ENCODE assay signal across 9 cellular contexts in the genomic region with DNA sequence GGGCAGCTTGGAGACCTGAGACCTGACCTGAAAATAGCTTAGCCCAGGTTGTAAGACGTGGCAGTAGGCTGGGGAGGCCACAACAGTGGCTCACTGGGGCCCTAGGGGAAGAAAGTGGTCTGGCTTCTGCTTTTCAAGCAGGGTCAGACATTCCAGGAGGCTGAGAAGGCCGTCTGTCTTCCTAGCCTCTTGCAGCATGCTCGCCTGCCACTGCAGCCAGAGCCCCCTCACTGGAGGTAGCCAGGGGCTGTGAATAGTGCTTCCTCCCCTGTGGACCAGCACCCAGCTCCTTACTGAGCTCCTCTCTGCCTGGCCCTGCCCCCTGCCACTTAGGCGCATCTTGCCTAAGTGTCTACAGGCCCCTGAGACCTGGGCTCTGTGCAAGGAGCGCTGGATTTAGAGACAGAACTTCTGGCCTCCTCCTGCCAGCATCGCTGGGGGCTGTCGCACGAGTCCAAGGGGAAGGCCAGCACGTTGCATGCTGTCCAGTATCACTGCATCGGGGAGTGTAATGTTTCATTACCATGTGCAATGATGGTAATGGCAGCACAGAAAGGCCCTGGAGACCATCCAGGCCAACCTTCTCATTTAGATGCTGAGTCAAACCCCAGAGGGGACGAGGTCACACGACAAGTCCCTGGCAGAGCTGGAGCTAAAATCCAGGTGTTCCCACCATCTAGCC. TPM values are rescaled to one million over a fixed set of nuclear protein-coding genes. Genes with fewer than 3 reads are reported as not detected.
DNase-seq lines count a peak whose midpoint lies in the region; TF ChIP-seq lines count a peak whose summit lies in the region.
"Had no signal": no experiment of that assay in that cellular context is flagged by ENCODE, and none has a peak within 500 bp of the region (broad histone marks: within the 10 kb centered on the region; RNA-seq: fewer than 3 reads in every experiment).

No MANE protein-coding gene starts in this region.

- no peak for TF ChIP-seq POLR2A in Peyer's patch (IDR thresholded peaks at IDR 0.05)

- H3K27me3 ChIP-seq in Peyer's patch, result no peaks in the 10 kb centered on the region

- H3K4me1 ChIP-seq in Peyer's patch, result peaks cover 12 to 99% (median 38%) of the 10 kb centered on the region in 4 donors

- in situ Hi-C loops in GM13977 (cut with MboI; ENCODE audit: low pct_unique_long_range_greater_than_20kb, low sequenced_read_pairs, unreplicated experiment), result no loop called here

- TF ChIP-seq CTCF in Peyer's patch (IDR thresholded peaks at IDR 0.05) (no peak), fibroblast of mammary gland (conservative IDR thresholded peaks at IDR 0.05; ENCODE audit: control insufficient read depth, insufficient read depth, low read depth, low read length) (no peak), GM13977 (IDR thresholded peaks at IDR 0.05; ENCODE audit: extremely low read depth, insufficient read depth, missing control alignments) (no peak)

- H3K36me3 ChIP-seq in Peyer's patch, result no peaks in the 10 kb centered on the region

- DNase-seq in EH (ENCODE audit: low read depth), result peak; percentile 94
- no peak for DNase-seq in Peyer's patch
- DNase-seq in fibroblast of mammary gland (ENCODE audit: low read depth), result peak; percentile 87
- peak; percentile 79 for DNase-seq in renal cortical epithelial cell (ENCODE audit: low read depth)
- no peak for DNase-seq in NCI-H1436 treated with DMSO at 0.1 percent for 48 hours (lab: John Stamatoyannopoulos, UW)
- no peak for DNase-seq in hippocampal formation (lab: John Stamatoyannopoulos, UW)
- DNase-seq in KG1 (lab: John Stamatoyannopoulos, UW), result no peak
- DNase-seq in GM13977 (ENCODE audit: low spot score), result no peak
- DNase-seq: NCI-H446 had no signal

- H3K27ac ChIP-seq in Peyer's patch, result peak overlapping the region; percentile 5 to 82 (median 22)

- no peaks in the 10 kb centered on the region for H3K9me3 ChIP-seq in Peyer's patch

- no peak overlapping the region for H3K4me3 ChIP-seq in Peyer's patch
- H3K4me3 ChIP-seq in fibroblast of mammary gland (ENCODE audit: control insufficient read depth, low read depth, low read length), result no peak overlapping the region

RNA-seq across cellular contexts. Expression of a gene that starts 12.7 kb away (rescaled TPM):
- 10 to 100 TPM; 40.4 to 86.7 (median 73.2) TPM for total RNA-seq in Peyer's patch
- 3.6 and 45.0 TPM in 2 replicates for total RNA-seq in renal cortical epithelial cell

Comparison
In these comparisons a context has a peak if more than half of its experiments do, and no peak if none do; other contexts are left out.
1. DNase-seq: peak in EH (single experiment), fibroblast of mammary gland (single experiment) and renal cortical epithelial cell (single experiment); none in Peyer's patch (0 of 3), NCI-H1436 treated with DMSO at 0.1 percent for 48 hours (single experiment), hippocampal formation (0 of 2), KG1 (single experiment) and GM13977 (single experiment).